In the genomic region with DNA sequence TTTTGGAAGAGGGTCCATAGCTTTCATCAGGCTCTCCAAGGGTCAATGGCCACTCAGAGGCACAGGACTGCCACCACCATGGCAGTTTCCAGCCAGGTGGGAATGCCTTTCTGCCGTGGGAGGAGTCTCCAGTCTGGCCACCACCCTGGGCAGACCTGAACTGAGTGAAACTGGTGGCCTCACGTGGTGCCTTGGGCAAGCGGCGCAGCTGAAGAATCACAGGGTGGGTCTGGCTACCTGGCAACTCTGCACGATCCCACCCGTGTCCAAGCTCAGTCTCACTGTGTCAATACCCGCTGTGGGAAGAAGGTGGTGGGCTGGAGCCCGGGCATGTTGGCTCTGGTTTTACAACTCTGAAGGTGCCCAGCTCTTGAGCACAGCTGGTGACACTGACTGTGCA, we compare ENCODE assay signal across 23 cellular contexts.
"Had no signal": no experiment of that assay in that cellular context is flagged by ENCODE, and none has a peak within 500 bp of the region (broad histone marks: within the 10 kb centered on the region; RNA-seq: fewer than 3 reads in every experiment).

No MANE protein-coding gene starts in this region.

- H3K4me1 ChIP-seq: breast epithelium had no signal

- H3K27ac Mint-ChIP-seq: activated CD8-positive, alpha-beta memory T cell treated with anti-CD3 and anti-CD28 coated beads, Interleukin-2, amount 10 ng/mL, durations not matched to agents 7 days and 5 days; activated naive CD4-positive, alpha-beta T cell treated with anti-CD3 and anti-CD28 coated beads for 36 hours; activated naive CD8-positive, alpha-beta T cell treated with anti-CD3 and anti-CD28 coated beads for 36 hours; activated T-cell treated with anti-CD3 and anti-CD28 coated beads, Interleukin-2, amount 50 U/mL, for 24 hours had no signal

- H3K27me3 ChIP-seq: breast epithelium, MG63, SJCRH30 had no signal

- H3K9ac ChIP-seq: SK-N-SH had no signal

- ATAC-seq: activated CD8-positive, alpha-beta memory T cell treated with anti-CD3 and anti-CD28 coated beads, Interleukin-2, amount 10 ng/mL, durations not matched to agents 7 days and 5 days had no signal

- H3K27me3 Mint-ChIP-seq: activated CD8-positive, alpha-beta memory T cell treated with anti-CD3 and anti-CD28 coated beads, Interleukin-2, amount 10 ng/mL, durations not matched to agents 7 days and 5 days; activated naive CD8-positive, alpha-beta T cell treated with anti-CD3 and anti-CD28 coated beads for 36 hours; activated T-cell treated with anti-CD3 and anti-CD28 coated beads, Interleukin-2, amount 50 U/mL, for 24 hours had no signal

- DNase-seq: activated CD4-positive, alpha-beta T cell treated with anti-CD3 and anti-CD28 coated beads for 48 hours; activated CD4-positive, alpha-beta T cell treated with anti-CD3 and anti-CD28 coated beads, Interleukin-2, amount 50 U/mL, for 4 hours; activated CD4-positive, CD25-positive, alpha-beta regulatory T cell treated with anti-CD3 and anti-CD28 coated beads, Interleukin-2, amount 50 U/mL, for 72 hours; activated CD8-positive, alpha-beta memory T cell treated with anti-CD3 and anti-CD28 coated beads, Interleukin-2, amount 10 ng/mL, durations not matched to agents 7 days and 5 days; activated effector memory CD4-positive, alpha-beta T cell treated with anti-CD3 and anti-CD28 coated beads, Interleukin-2, amount 50 U/mL, for 16 hours; activated naive CD4-positive, alpha-beta T cell treated with anti-CD3 and anti-CD28 coated beads for 36 hours; activated naive CD8-positive, alpha-beta T cell treated with anti-CD3 and anti-CD28 coated beads for 36 hours; activated T-cell treated with anti-CD3 and anti-CD28 coated beads, Interleukin-2, amount 50 U/mL, for 24 hours; aorta; MG63; MV-4-11; NCI-H1092 treated with DMSO at 0.1 percent for 48 hours; NCI-H1417 treated with DMSO at 0.1 percent for 48 hours; NCI-H187; NCI-H2081; NCI-H510A treated with DMSO at 0.1 percent for 48 hours; NCI-H69; PC-9; Right ventricle myocardium superior; SJCRH30; SK-N-SH; T-helper 1 cell had no signal

- H3K36me3 Mint-ChIP-seq: activated CD8-positive, alpha-beta memory T cell treated with anti-CD3 and anti-CD28 coated beads, Interleukin-2, amount 10 ng/mL, durations not matched to agents 7 days and 5 days had no signal

- H3K9me3 ChIP-seq: breast epithelium, MG63, SJCRH30, SK-N-SH had no signal

- H3K4me3 Mint-ChIP-seq: activated CD8-positive, alpha-beta memory T cell treated with anti-CD3 and anti-CD28 coated beads, Interleukin-2, amount 10 ng/mL, durations not matched to agents 7 days and 5 days; activated naive CD4-positive, alpha-beta T cell treated with anti-CD3 and anti-CD28 coated beads for 36 hours; activated naive CD8-positive, alpha-beta T cell treated with anti-CD3 and anti-CD28 coated beads for 36 hours; activated T-cell treated with anti-CD3 and anti-CD28 coated beads, Interleukin-2, amount 50 U/mL, for 24 hours had no signal

- H3K4me3 ChIP-seq: breast epithelium, MG63, PC-9, SJCRH30 had no signal

- H2AFZ ChIP-seq: PC-9 had no signal

- H3K27ac ChIP-seq: SJCRH30 had no signal

- H3K4me2 ChIP-seq: SK-N-SH had no signal

- H3K9me3 Mint-ChIP-seq: activated naive CD4-positive, alpha-beta T cell treated with anti-CD3 and anti-CD28 coated beads for 36 hours; activated naive CD8-positive, alpha-beta T cell treated with anti-CD3 and anti-CD28 coated beads for 36 hours; activated T-cell treated with anti-CD3 and anti-CD28 coated beads, Interleukin-2, amount 50 U/mL, for 24 hours had no signal

- H3K36me3 ChIP-seq: breast epithelium, MG63, SJCRH30 had no signal
